Comparison of ENCODE assay signal across 8 cellular contexts in genomic region chr14:21711360-21711961, GRCh38. TPM values are rescaled to one million over a fixed set of nuclear protein-coding genes. Genes with fewer than 3 reads are reported as not detected.
DNase-seq lines count a peak whose midpoint lies in the region; ATAC-seq, FAIRE-seq and TF ChIP-seq lines count a peak whose summit lies in the region.

No MANE protein-coding gene starts in this region.

- H4K20me1 ChIP-seq in HCT116 (ENCODE audit: insufficient read depth) (no peaks in the 10 kb centered on the region), K562 (replicated peaks; ENCODE audit: control insufficient read depth, insufficient read depth, low read length) (no peaks in the 10 kb centered on the region)

- peaks cover 4% of the 10 kb centered on the region for H3K9me3 Mint-ChIP-seq in activated CD4-positive, alpha-beta T cell treated with anti-CD3 and anti-CD28 coated beads, Interleukin-2, amount 10 ng/mL, durations not matched to agents 7 days and 5 days

- H3K27ac ChIP-seq in HCT116 (ENCODE audit: low read depth, low read length) (no peak overlapping the region), K562 (ENCODE audit: extremely low read depth, low read depth, low read length) (no peak overlapping the region), uterus (no peak overlapping the region)

- H3K9me3 ChIP-seq in HCT116 (ENCODE audit: control insufficient read depth in 1 of 2, insufficient read depth in 1 of 2, low read depth in 1 of 2, low read length in 2 of 2) = no peaks in the 10 kb centered on the region
- H3K9me3 ChIP-seq in K562 (replicated peaks; ENCODE audit: control insufficient read depth, insufficient read depth, low read depth, low read length) = no peaks in the 10 kb centered on the region
- no peaks in the 10 kb centered on the region for H3K9me3 ChIP-seq in uterus

- TF ChIP-seq CTCF in HCT116 (IDR thresholded peaks at IDR 0.05 in 2 of 3, conservative IDR thresholded peaks at IDR 0.05 in 1 of 3; ENCODE audit: borderline replicate concordance in 1 of 3, insufficient read depth in 1 of 3, low read depth in 2 of 3, low read length in 2 of 3) (peak; percentile 14 to 84 (median 72); a peak in 5 of 6 replicates), K562 (IDR thresholded peaks at IDR 0.05 in 2 of 3, conservative IDR thresholded peaks at IDR 0.05 in 1 of 3; ENCODE audit: insufficient read depth in 2 of 3, low read depth in 1 of 3, low read length in 3 of 3) (peak; percentile 55 to 64 (median 62); a peak in 5 of 6 replicates), uterus (IDR thresholded peaks at IDR 0.05) (peak; percentile 15 to 44 (median 40))

- no peaks in the 10 kb centered on the region for H3K36me3 Mint-ChIP-seq in activated CD4-positive, alpha-beta T cell treated with anti-CD3 and anti-CD28 coated beads, Interleukin-2, amount 10 ng/mL, durations not matched to agents 7 days and 5 days (ENCODE audit: low read depth)

- H3K36me3 ChIP-seq in HCT116 (ENCODE audit: control insufficient read depth in 1 of 2, insufficient read depth in 2 of 2, low read length in 2 of 2) (no peaks in the 10 kb centered on the region), K562 (ENCODE audit: control insufficient read depth, insufficient read depth, low read length) (no peaks in the 10 kb centered on the region), uterus (no peaks in the 10 kb centered on the region)

- H3K27me3 ChIP-seq in HCT116 (ENCODE audit: insufficient read depth, low read length) (peaks cover 20% of the 10 kb centered on the region; the same call in 1 of the 2 replicates), K562 (ENCODE audit: control insufficient read depth in 2 of 2, insufficient read depth in 2 of 2, low read length in 2 of 2) (no peaks in the 10 kb centered on the region), uterus (no peaks in the 10 kb centered on the region)

- RAD21 ChIA-PET in HCT116 (lab: Charles Lee; ENCODE audit: low non-redundant PET in 1 of 2, low total read pairs in 2 of 2, uncharacterized antibody in 2 of 2, unreplicated experiment in 2 of 2) = no interaction called here

- H2AFZ ChIP-seq in HCT116 (ENCODE audit: low read depth, low read length, poor library complexity, severe bottlenecking) (no peak overlapping the region), K562 (ENCODE audit: low read depth, low read length) (no peak overlapping the region)

- in situ Hi-C loops in K562 (cut with MboI) = no loop called here

- DNase-seq in activated CD4-positive, alpha-beta T cell treated with anti-CD3 and anti-CD28 coated beads, Interleukin-2, amount 10 ng/mL, durations not matched to agents 7 days and 5 days = peak; percentile 47
- no peak for DNase-seq in activated CD4-positive, alpha-beta T cell treated with anti-CD3 and anti-CD28 coated beads, Interleukin-2, amount 50 U/mL, for 4 hours
- DNase-seq in HCT116 (ENCODE audit: low read depth, low spot score) (peak; percentile 26), NCI-H69 (lab: John Stamatoyannopoulos, UW) (peak; percentile 53), K562 (ENCODE audit: extremely low read depth in 1 of 4, low spot score in 3 of 4) (peak; percentile 27 to 44 (median 38)), left kidney (ENCODE audit: low read depth, low spot score) (peak; percentile 61), uterus (no peak), NK-92 (lab: John Stamatoyannopoulos, UW; ENCODE audit: unreplicated experiment) (no peak)

- TF ChIP-seq EP300 in K562 (IDR thresholded peaks at IDR 0.05; ENCODE audit: low read length) = no peak

- H3K9ac ChIP-seq in HCT116 (ENCODE audit: low read length) (no peak overlapping the region), K562 (ENCODE audit: insufficient read depth in 1 of 2, low read depth in 2 of 2, low read length in 2 of 2) (no peak overlapping the region)

- CTCF ChIA-PET in activated CD4-positive, alpha-beta T cell treated with anti-CD3 and anti-CD28 coated beads, Interleukin-2, amount 10 ng/mL, durations not matched to agents 7 days and 5 days (lab: Charles Lee) = interaction anchor here (0.6 to 1.4 kb wide), 4 partner anchors 12 to 1040 kb away, joined by 3 to 8 read pairs (median 4); no protein-coding TSS in a partner anchor
- CTCF ChIA-PET in HCT116 (lab: Charles Lee) = interaction anchor here (0.6 to 6.0 kb wide), 10 partner anchors 10 to 213 kb away, joined by 3 to 36 read pairs (median 3); no protein-coding TSS in a partner anchor
- CTCF ChIA-PET in K562 (lab: Yijun Ruan, JAX; ENCODE audit: low intra/inter-chr PET ratio) = interaction anchor here (0.9 kb wide), 1 partner anchor 70 kb away, joined by 3 read pairs; no protein-coding TSS in a partner anchor

- no peak overlapping the region for H3K4me2 ChIP-seq in HCT116 (ENCODE audit: low read length)
- H3K4me2 ChIP-seq in K562 (ENCODE audit: insufficient read depth, low read length) = no peak overlapping the region

- peaks cover 30% of the 10 kb centered on the region for H3K27me3 Mint-ChIP-seq in activated CD4-positive, alpha-beta T cell treated with anti-CD3 and anti-CD28 coated beads, Interleukin-2, amount 10 ng/mL, durations not matched to agents 7 days and 5 days

- FAIRE-seq in K562 (lab: Jason Lieb, UNC) = peak; percentile 65

- no TSS peak for BruUV-seq in HCT116 (replicated peaks; lab: Mats Ljungman, UMichigan)
- BruUV-seq in K562 (replicated peaks; lab: Mats Ljungman, UMichigan) = no TSS peak

- H3K79me2 ChIP-seq in HCT116 (ENCODE audit: insufficient read depth, low read length) = no peaks in the 10 kb centered on the region
- no peaks in the 10 kb centered on the region for H3K79me2 ChIP-seq in K562 (ENCODE audit: control insufficient read depth, insufficient read depth, low read length)

- TF ChIP-seq RAD21 in HCT116 (IDR thresholded peaks at IDR 0.05; ENCODE audit: low read depth) = peak; percentile 16; the same call in 1 of the 2 replicates
- 0 out of 4 replicates have a peak, but pooled peaks of 1 of the 2 experiments have one; percentile 8 for TF ChIP-seq RAD21 in K562 (CRISPR knock-in tag; conservative IDR thresholded peaks at IDR 0.05 in 1 of 2, IDR thresholded peaks at IDR 0.05 in 1 of 2)

- H3K4me3 ChIP-seq in HCT116 (replicated peaks in 1 of 2; ENCODE audit: low read depth in 1 of 2, low read length in 2 of 2) = no peak overlapping the region
- no peak overlapping the region for H3K4me3 ChIP-seq in K562
- H3K4me3 ChIP-seq in uterus = no peak overlapping the region

- H3K9me2 ChIP-seq in HCT116 (ENCODE audit: insufficient read depth) = no peaks in the 10 kb centered on the region

- 2% methylated on average over 3 of the region's 3 CpGs for WGBS in K562 (ENCODE audit: insufficient coverage, low coverage, missing lambda C conversion rate)

- intact Hi-C loops in HCT116 (cut with micrococcal nuclease) (no loop called here), K562 (cut with micrococcal nuclease) (no loop called here), uterus (cut with DNase I; ENCODE audit: low total_unique reads) (no loop called here)

- H3K27ac Mint-ChIP-seq in activated CD4-positive, alpha-beta T cell treated with anti-CD3 and anti-CD28 coated beads, Interleukin-2, amount 10 ng/mL, durations not matched to agents 7 days and 5 days = no peak overlapping the region

- TF ChIP-seq POLR2A in HCT116 (IDR thresholded peaks at IDR 0.05; ENCODE audit: borderline replicate concordance, extremely low read depth, insufficient read depth, insufficient read length) = no peak
- TF ChIP-seq POLR2A in K562 (conservative IDR thresholded peaks at IDR 0.05) = no peak
- no peak for TF ChIP-seq POLR2A in uterus (IDR thresholded peaks at IDR 0.05)

- ATAC-seq in HCT116 (peak; percentile 72), K562 (peak; percentile 78)

- peaks cover 5% of the 10 kb centered on the region for H3K4me1 Mint-ChIP-seq in activated CD4-positive, alpha-beta T cell treated with anti-CD3 and anti-CD28 coated beads, Interleukin-2, amount 10 ng/mL, durations not matched to agents 7 days and 5 days

- H3K9me1 ChIP-seq in K562 (ENCODE audit: control insufficient read depth, insufficient read depth, low read length) = no peaks in the 10 kb centered on the region

- peak overlapping the region; percentile 49 for H3K4me3 Mint-ChIP-seq in activated CD4-positive, alpha-beta T cell treated with anti-CD3 and anti-CD28 coated beads, Interleukin-2, amount 10 ng/mL, durations not matched to agents 7 days and 5 days

- H3K4me1 ChIP-seq in HCT116 (ENCODE audit: control insufficient read depth in 1 of 2, insufficient read depth in 2 of 2, low read length in 2 of 2) (no peaks in the 10 kb centered on the region), K562 (replicated peaks in 1 of 2; ENCODE audit: control insufficient read depth in 2 of 2, insufficient read depth in 2 of 2, low read length in 2 of 2) (no peaks in the 10 kb centered on the region), uterus (no peaks in the 10 kb centered on the region)

- POLR2A ChIA-PET in activated CD4-positive, alpha-beta T cell treated with anti-CD3 and anti-CD28 coated beads, Interleukin-2, amount 10 ng/mL, durations not matched to agents 7 days and 5 days (lab: Charles Lee) = no interaction called here
- POLR2A ChIA-PET in HCT116 (lab: Charles Lee) (no interaction called here), K562 (lab: Yijun Ruan, JAX) (interaction anchor here (0.7 kb wide), 1 partner anchor 315 kb away, joined by 3 read pairs; no protein-coding TSS in a partner anchor)

RNA-seq across cellular contexts. Expression of gene OR4E1, which starts 37.8 kb away (rescaled TPM):
- under 1 TPM; 0.05 to 0.23 TPM for total RNA-seq in activated CD4-positive, alpha-beta T cell treated with anti-CD3 and anti-CD28 coated beads, Interleukin-2, amount 10 ng/mL, durations not matched to agents 7 days and 5 days
- not detected for total RNA-seq in HCT116 (2021; ENCODE audit: unreplicated experiment)
- not detected in 2 replicates for polyA plus RNA-seq in HCT116 (2012)
- total RNA-seq in K562 (2011; cell fraction: chromatin; rRNA removed; ENCODE audit: low replicate concordance) = not detected in 2 replicates
- not detected in 2 replicates for total RNA-seq in K562 (2011; cell fraction: nucleolus; rRNA removed)
- total RNA-seq in K562 (2011; cell fraction: nucleoplasm; rRNA removed) = not detected in 2 replicates
- not detected in 2 replicates for total RNA-seq in K562 (2014; rRNA removed)
- not detected in 2 replicates for total RNA-seq in K562 (2014; rRNA removed; fragmentation: Illumina TruSeq; extraction: Trizol)
- total RNA-seq in K562 (2015; rRNA removed; fragmentation: Illumina TruSeq; extraction: Trizol) = not detected in 2 replicates
- total RNA-seq in K562 (2021) = not detected in 2 replicates
- polyA plus RNA-seq in K562 (2011; rRNA removed) = not detected in 2 replicates
- polyA plus RNA-seq in K562 (2011; cell fraction: cytosol; rRNA removed) = not detected in 2 replicates
- not detected in 2 replicates for polyA plus RNA-seq in K562 (2011; cell fraction: nucleus; rRNA removed)
- not detected in 2 replicates for polyA plus RNA-seq in K562 (2012)
- not detected in 2 replicates for polyA plus RNA-seq in K562 (2014; fragmentation: Illumina TruSeq; extraction: Trizol)
- polyA plus RNA-seq in K562 (2014; fragmentation: Nextera tagmentation; extraction: Ambion mirVana) = not detected
- not detected in 2 replicates for polyA plus RNA-seq in K562 (2014; rRNA removed)
- polyA minus RNA-seq in K562 (2011; rRNA and poly(A)+ RNA removed) = not detected in 2 replicates
- polyA minus RNA-seq in K562 (2011; cell fraction: cytosol; rRNA and poly(A)+ RNA removed) = not detected in 2 replicates
- not detected in 2 replicates for polyA minus RNA-seq in K562 (2011; cell fraction: nucleus; rRNA and poly(A)+ RNA removed)
- total RNA-seq in uterus = not detected

RNA-seq across cellular contexts. Expression of gene OR4E2, which starts 57.8 kb away (rescaled TPM):
- total RNA-seq in activated CD4-positive, alpha-beta T cell treated with anti-CD3 and anti-CD28 coated beads, Interleukin-2, amount 10 ng/mL, durations not matched to agents 7 days and 5 days = not detected
- not detected for total RNA-seq in HCT116 (2021; ENCODE audit: unreplicated experiment)
- polyA plus RNA-seq in HCT116 (2012) = not detected in 2 replicates
- total RNA-seq in K562 (2011; cell fraction: chromatin; rRNA removed; ENCODE audit: low replicate concordance) = not detected in 2 replicates
- not detected in 2 replicates for total RNA-seq in K562 (2011; cell fraction: nucleolus; rRNA removed)
- total RNA-seq in K562 (2011; cell fraction: nucleoplasm; rRNA removed) = not detected in 2 replicates
- not detected in 2 replicates for total RNA-seq in K562 (2014; rRNA removed)
- total RNA-seq in K562 (2014; rRNA removed; fragmentation: Illumina TruSeq; extraction: Trizol) = not detected in 2 replicates
- total RNA-seq in K562 (2015; rRNA removed; fragmentation: Illumina TruSeq; extraction: Trizol) = not detected in 2 replicates
- total RNA-seq in K562 (2021) = not detected in 2 replicates
- not detected in 2 replicates for polyA plus RNA-seq in K562 (2011; rRNA removed)
- polyA plus RNA-seq in K562 (2011; cell fraction: cytosol; rRNA removed) = not detected in 2 replicates
- polyA plus RNA-seq in K562 (2011; cell fraction: nucleus; rRNA removed) = not detected in 2 replicates
- polyA plus RNA-seq in K562 (2012) = not detected in 2 replicates
- polyA plus RNA-seq in K562 (2014; fragmentation: Illumina TruSeq; extraction: Trizol) = not detected in 2 replicates
- not detected for polyA plus RNA-seq in K562 (2014; fragmentation: Nextera tagmentation; extraction: Ambion mirVana)
- not detected in 2 replicates for polyA plus RNA-seq in K562 (2014; rRNA removed)
- polyA minus RNA-seq in K562 (2011; rRNA and poly(A)+ RNA removed) = not detected in 2 replicates
- polyA minus RNA-seq in K562 (2011; cell fraction: cytosol; rRNA and poly(A)+ RNA removed) = not detected in 2 replicates
- not detected in 2 replicates for polyA minus RNA-seq in K562 (2011; cell fraction: nucleus; rRNA and poly(A)+ RNA removed)
- not detected for total RNA-seq in uterus

Comparison
In these comparisons a context has a peak if more than half of its experiments do, and no peak if none do; other contexts are left out.
1. DNase-seq: peak in activated CD4-positive, alpha-beta T cell treated with anti-CD3 and anti-CD28 coated beads, Interleukin-2, amount 10 ng/mL, durations not matched to agents 7 days and 5 days (single experiment), HCT116 (single experiment), NCI-H69 (single experiment), K562 (4 of 4) and left kidney (single experiment); none in activated CD4-positive, alpha-beta T cell treated with anti-CD3 and anti-CD28 coated beads, Interleukin-2, amount 50 U/mL, for 4 hours (0 of 2), uterus (0 of 2) and NK-92 (single experiment).
2. Peak in every context shown above with its lines, with median percentiles within 50 percentile points of each other: CTCF ChIP-seq.